In genomic region chr6:168120390-168121307, GRCh38 we compare ENCODE assay signal across 18 cellular contexts. TPM values are rescaled to one million over a fixed set of nuclear protein-coding genes. Genes with fewer than 3 reads are reported as not detected.
DNase-seq lines count a peak whose midpoint lies in the region; ATAC-seq and TF ChIP-seq lines count a peak whose summit lies in the region.
"Had no signal": no experiment of that assay in that cellular context is flagged by ENCODE, and none has a peak within 500 bp of the region (broad histone marks: within the 10 kb centered on the region; RNA-seq: fewer than 3 reads in every experiment).

No MANE protein-coding gene starts in this region.

- H3K9me2 ChIP-seq in SK-N-SH, result no peaks in the 10 kb centered on the region

- H3K27ac ChIP-seq in SK-N-SH (ENCODE audit: low read depth in 2 of 2, low read length in 1 of 2), result no peak overlapping the region
- H3K27ac ChIP-seq: 22Rv1, C4-2B, hepatocyte, parathyroid adenoma had no signal

- POLR2A ChIA-PET in SK-N-SH (lab: Yijun Ruan, JAX), result no interaction called here

- no peaks in the 10 kb centered on the region for H3K27me3 Mint-ChIP-seq in T-helper 2 cell treated with Interferon-gamma antibody and Interleukin-4, amounts not matched to agents 5 μg/mL and 100 μg/mL, for 36 hours (ENCODE audit: low read depth)

- CTCF ChIA-PET in SK-N-SH (lab: Yijun Ruan, JAX), result interaction anchor here (0.8 to 1.0 kb wide), 3 partner anchors 18 to 235 kb away, joined by 3 to 4 read pairs (median 4); no protein-coding TSS in a partner anchor

- no peaks in the 10 kb centered on the region for H3K79me2 ChIP-seq in SK-N-SH (ENCODE audit: insufficient read depth)
- H3K79me2 ChIP-seq: hepatocyte, parathyroid adenoma had no signal

- no peaks in the 10 kb centered on the region for H3K4me1 Mint-ChIP-seq in T-helper 2 cell treated with Interferon-gamma antibody and Interleukin-4, amounts not matched to agents 5 μg/mL and 100 μg/mL, for 36 hours (ENCODE audit: low read depth)
- H3K4me1 Mint-ChIP-seq: activated naive CD4-positive, alpha-beta T cell treated with anti-CD3 and anti-CD28 coated beads, Interleukin-2, amount 50 U/mL, for 24 hours had no signal

- no peaks in the 10 kb centered on the region for H3F3A ChIP-seq in SK-N-SH (replicated peaks; ENCODE audit: insufficient read depth)

- no peak overlapping the region for H2AFZ ChIP-seq in SK-N-SH (ENCODE audit: low read depth)
- H2AFZ ChIP-seq: hepatocyte, parathyroid adenoma had no signal

- no peaks in the 10 kb centered on the region for H3K27me3 ChIP-seq in SK-N-SH (ENCODE audit: insufficient read depth)
- no peaks in the 10 kb centered on the region for H3K27me3 ChIP-seq in BE2C
- H3K27me3 ChIP-seq: hepatocyte had no signal

- H4K20me1 ChIP-seq in SK-N-SH (ENCODE audit: insufficient read depth), result no peaks in the 10 kb centered on the region

- TF ChIP-seq RAD21 in SK-N-SH (IDR thresholded peaks at IDR 0.05; ENCODE audit: low read length), result no peak

- H3K27ac Mint-ChIP-seq in T-helper 2 cell treated with Interferon-gamma antibody and Interleukin-4, amounts not matched to agents 5 μg/mL and 100 μg/mL, for 36 hours, result no peak overlapping the region
- H3K27ac Mint-ChIP-seq: activated naive CD4-positive, alpha-beta T cell treated with anti-CD3 and anti-CD28 coated beads, Interleukin-2, amount 50 U/mL, for 24 hours had no signal

- DNase-seq in SK-N-SH (peak; percentile 8), epidermal melanocyte (ENCODE audit: insufficient read length, low spot score) (peak; percentile 7), BE2C (no peak)
- DNase-seq in T-helper 2 cell treated with Interferon-gamma antibody and Interleukin-4, amounts not matched to agents 5 μg/mL and 100 μg/mL, for 36 hours (ENCODE audit: low spot score), result peak; percentile 40
- DNase-seq in stimulated activated CD4-positive, alpha-beta T cell treated with anti-CD3 and anti-CD28 coated beads, Interleukin-2, amount 100 ng/mL, for 48 hours, result peak; percentile 7 to 14
- DNase-seq: DND-41; effector CD8-positive, alpha-beta T cell; NCI-H1436; SHP77 treated with DMSO at 0.1 percent for 48 hours had no signal

- 41% methylated on average over 10 of the region's 15 CpGs for WGBS in SK-N-SH (ENCODE audit: low lambda C conversion rate)

- H3K36me3 Mint-ChIP-seq in T-helper 2 cell treated with Interferon-gamma antibody and Interleukin-4, amounts not matched to agents 5 μg/mL and 100 μg/mL, for 36 hours (ENCODE audit: low read depth), result no peaks in the 10 kb centered on the region
- H3K36me3 Mint-ChIP-seq: activated naive CD4-positive, alpha-beta T cell treated with anti-CD3 and anti-CD28 coated beads, Interleukin-2, amount 50 U/mL, for 24 hours had no signal

- H3K36me3 ChIP-seq in SK-N-SH (replicated peaks in 1 of 2; ENCODE audit: control insufficient read depth in 1 of 2, insufficient read depth in 2 of 2, low read length in 1 of 2), result no peaks in the 10 kb centered on the region
- H3K36me3 ChIP-seq in BE2C, result no peaks in the 10 kb centered on the region

- H3K9ac ChIP-seq in SK-N-SH, result no peak overlapping the region
- H3K9ac ChIP-seq: parathyroid adenoma had no signal

- no peaks in the 10 kb centered on the region for H3K4me1 ChIP-seq in SK-N-SH (ENCODE audit: control insufficient read depth in 1 of 2, insufficient read depth in 2 of 2, low read depth in 1 of 2, low read length in 1 of 2)
- H3K4me1 ChIP-seq in BE2C, result no peaks in the 10 kb centered on the region
- H3K4me1 ChIP-seq: parathyroid adenoma had no signal

- no peak for TF ChIP-seq EP300 in SK-N-SH (IDR thresholded peaks at IDR 0.05; ENCODE audit: borderline replicate concordance in 1 of 2, low read depth in 1 of 2, low read length in 1 of 2)

- H3K4me3 ChIP-seq in SK-N-SH (ENCODE audit: low read depth in 2 of 2, low read length in 1 of 2) (no peak overlapping the region), BE2C (ENCODE audit: low read depth, low read length) (no peak overlapping the region)
- H3K4me3 ChIP-seq: hepatocyte, smooth muscle cell had no signal

- H3K4me2 ChIP-seq in SK-N-SH, result no peak overlapping the region
- H3K4me2 ChIP-seq: hepatocyte, smooth muscle cell had no signal

- TF ChIP-seq CTCF in SK-N-SH (IDR thresholded peaks at IDR 0.05), result no peak
- no peak for TF ChIP-seq CTCF in BE2C (IDR thresholded peaks at IDR 0.05; ENCODE audit: low read depth, low read length)

- H3K9me3 ChIP-seq in SK-N-SH (peaks cover 3% of the 10 kb centered on the region; the same call in 1 of the 2 replicates), BE2C (no peaks in the 10 kb centered on the region)

- H3K9me3 Mint-ChIP-seq in T-helper 2 cell treated with Interferon-gamma antibody and Interleukin-4, amounts not matched to agents 5 μg/mL and 100 μg/mL, for 36 hours, result peaks cover 8% of the 10 kb centered on the region

- no peak overlapping the region for H3K4me3 Mint-ChIP-seq in T-helper 2 cell treated with Interferon-gamma antibody and Interleukin-4, amounts not matched to agents 5 μg/mL and 100 μg/mL, for 36 hours
- H3K4me3 Mint-ChIP-seq: activated naive CD4-positive, alpha-beta T cell treated with anti-CD3 and anti-CD28 coated beads, Interleukin-2, amount 50 U/mL, for 24 hours had no signal

- ATAC-seq in SK-N-SH treated with all-trans-retinoic acid at 6 μM for 48 hours (no peak), GM19023 (IDR thresholded peaks at IDR 0.05; ENCODE audit: unreplicated experiment) (no peak), HG02571 (IDR thresholded peaks at IDR 0.05; ENCODE audit: unreplicated experiment) (no peak)

TF ChIP-seq in SK-N-SH, 30 proteins besides CTCF, POLR2A, EP300 and RAD21:
- no peak for TF ChIP-seq SIN3A (IDR thresholded peaks at IDR 0.05; ENCODE audit: borderline replicate concordance, low read depth, low read length)
- no peak for TF ChIP-seq CHD2 (IDR thresholded peaks at IDR 0.05; ENCODE audit: low read length, partially characterized antibody)
- TF ChIP-seq NRF1 (IDR thresholded peaks at IDR 0.05; ENCODE audit: low read depth, low read length), result no peak
- no peak for TF ChIP-seq YY1 (IDR thresholded peaks at IDR 0.05; ENCODE audit: low read depth)
- TF ChIP-seq FOXM1 (IDR thresholded peaks at IDR 0.05; ENCODE audit: low read depth), result no peak
- no peak for TF ChIP-seq MXI1 (IDR thresholded peaks at IDR 0.05; ENCODE audit: low read depth, low read length)
- TF ChIP-seq USF2 (IDR thresholded peaks at IDR 0.05; ENCODE audit: borderline replicate concordance, low read depth, low read length), result no peak

TF ChIP-seq in SK-N-SH treated with all-trans-retinoic acid at 6 μM for 48 hours, 23 proteins besides CTCF, POLR2A, EP300 and RAD21:
- TF ChIP-seq ZNF8 (CRISPR knock-in tag; IDR thresholded peaks at IDR 0.05) (no peak), ARNTL (CRISPR knock-in tag; IDR thresholded peaks at IDR 0.05; ENCODE audit: borderline replicate concordance, low read depth) (no peak), OSR1 (CRISPR knock-in tag; IDR thresholded peaks at IDR 0.05) (no peak), CSDC2 (CRISPR knock-in tag; IDR thresholded peaks at IDR 0.05) (no peak), SNAI2 (CRISPR knock-in tag; IDR thresholded peaks at IDR 0.05) (no peak), ZFP30 (CRISPR knock-in tag; IDR thresholded peaks at IDR 0.05) (no peak), ISL1 (CRISPR knock-in tag; IDR thresholded peaks at IDR 0.05) (no peak)
- TF ChIP-seq, protein P1, sequence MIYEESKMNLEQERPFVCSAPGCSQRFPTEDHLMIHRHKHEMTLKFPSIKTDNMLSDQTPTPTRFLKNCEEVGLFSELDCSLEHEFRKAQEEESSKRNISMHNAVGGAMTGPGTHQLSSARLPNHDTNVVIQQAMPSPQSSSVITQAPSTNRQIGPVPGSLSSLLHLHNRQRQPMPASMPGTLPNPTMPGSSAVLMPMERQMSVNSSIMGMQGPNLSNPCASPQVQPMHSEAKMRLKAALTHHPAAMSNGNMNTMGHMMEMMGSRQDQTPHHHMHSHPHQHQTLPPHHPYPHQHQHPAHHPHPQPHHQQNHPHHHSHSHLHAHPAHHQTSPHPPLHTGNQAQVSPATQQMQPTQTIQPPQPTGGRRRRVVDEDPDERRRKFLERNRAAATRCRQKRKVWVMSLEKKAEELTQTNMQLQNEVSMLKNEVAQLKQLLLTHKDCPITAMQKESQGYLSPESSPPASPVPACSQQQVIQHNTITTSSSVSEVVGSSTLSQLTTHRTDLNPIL (CRISPR knock-in tag; IDR thresholded peaks at IDR 0.05; ENCODE audit: low read depth), result no peak

RNA-seq across cellular contexts. Expression of gene FRMD1, which starts 41.6 kb away (rescaled TPM):
- polyA plus RNA-seq in SK-N-SH (2012; rRNA removed), result 0.02 TPM in 1 of 2 replicates, not detected in the other
- 0.01 TPM in 1 of 2 replicates, not detected in the other for polyA plus RNA-seq in SK-N-SH (2012; cell fraction: cytosol; rRNA removed)
- polyA plus RNA-seq in SK-N-SH (2012; cell fraction: nucleus; rRNA removed), result 0.01 and 0.08 TPM in 2 replicates
- polyA plus RNA-seq in BE2C (2012; ENCODE audit: insufficient read depth, insufficient read length, low read depth), result not detected
- polyA plus RNA-seq: hepatocyte, smooth muscle cell had no signal
